Comparison of ENCODE assay signal across 28 cellular contexts in genomic region chr15:89743594-89743993, GRCh38. TPM values are rescaled to one million over a fixed set of nuclear protein-coding genes. Genes with fewer than 3 reads are reported as not detected.
DNase-seq lines count a peak whose midpoint lies in the region; ATAC-seq, FAIRE-seq and TF ChIP-seq lines count a peak whose summit lies in the region.
"Had no signal": no experiment of that assay in that cellular context is flagged by ENCODE, and none has a peak within 500 bp of the region (broad histone marks: within the 10 kb centered on the region; RNA-seq: fewer than 3 reads in every experiment).

No MANE protein-coding gene starts in this region.

- no peaks in the 10 kb centered on the region for H3K9me3 ChIP-seq in PC-3 (ENCODE audit: low read length)
- no peaks in the 10 kb centered on the region for H3K9me3 ChIP-seq in kidney (ENCODE audit: control insufficient read depth in 1 of 2, low read length in 2 of 2)
- H3K9me3 ChIP-seq: BE2C had no signal

- CTCF ChIA-PET in PC-3 (lab: Charles Lee), result no interaction called here

- no peak overlapping the region for H2AFZ ChIP-seq in PC-3 (ENCODE audit: low read length)
- H2AFZ ChIP-seq: GM23248 had no signal

- H3K9me2 ChIP-seq in PC-3 (replicated peaks; ENCODE audit: low read length), result no peaks in the 10 kb centered on the region

- FAIRE-seq in kidney (lab: Jason Lieb, UNC), result no peak
- FAIRE-seq: G401.6, GM12891, K562 had no signal

- H4K20me1 ChIP-seq in PC-3 (ENCODE audit: low read length), result no peaks in the 10 kb centered on the region

- intact Hi-C loops in PC-3 (cut with micrococcal nuclease), result loop anchor here (5.0 kb wide), 2 partner anchors 86 to 344 kb away; partner anchors contain the start of gene KIF7
- intact Hi-C loops in kidney (cut with DNase I), result no loop called here

- no peaks in the 10 kb centered on the region for H3F3A ChIP-seq in PC-3 (ENCODE audit: low read length, unreplicated experiment)

- H3K27ac ChIP-seq in PC-3 (ENCODE audit: low read length) (no peak overlapping the region), VCaP (peak overlapping the region; percentile 100), kidney (ENCODE audit: low read depth in 2 of 2, low read length in 2 of 2) (no peak overlapping the region)
- H3K27ac ChIP-seq: GM23248, HL-60 had no signal

- no TSS peak for BruUV-seq in PC-3 (replicated peaks; lab: Mats Ljungman, UMichigan)

- in situ Hi-C loops in GM13977 (cut with MboI; ENCODE audit: low pct_unique_long_range_greater_than_20kb, low sequenced_read_pairs, unreplicated experiment), result no loop called here

- H3K4me1 ChIP-seq in PC-3 (ENCODE audit: insufficient read depth, low read length) (peaks cover 22% of the 10 kb centered on the region), kidney (ENCODE audit: control insufficient read depth in 1 of 2, insufficient read depth in 1 of 2, low read depth in 1 of 2, low read length in 2 of 2) (peaks cover 0 to 3% of the 10 kb centered on the region in 2 donors)
- H3K4me1 ChIP-seq: BE2C had no signal

- H3K36me3 ChIP-seq in PC-3 (ENCODE audit: low read depth, low read length), result no peaks in the 10 kb centered on the region
- H3K36me3 ChIP-seq in kidney (ENCODE audit: control insufficient read depth in 1 of 2, insufficient read depth in 2 of 2, low read length in 2 of 2), result no peaks in the 10 kb centered on the region
- H3K36me3 ChIP-seq: BE2C had no signal

- TF ChIP-seq CTCF in GM13977 (IDR thresholded peaks at IDR 0.05; ENCODE audit: extremely low read depth, insufficient read depth, missing control alignments), result no peak
- no peak for TF ChIP-seq CTCF in PC-3 (conservative IDR thresholded peaks at IDR 0.05; ENCODE audit: low read depth, low read length)
- no peak for TF ChIP-seq CTCF in VCaP (conservative IDR thresholded peaks at IDR 0.05)
- TF ChIP-seq CTCF in kidney (IDR thresholded peaks at IDR 0.05; ENCODE audit: borderline replicate concordance, extremely low read depth, insufficient read depth), result no peak

- POLR2A ChIA-PET in PC-3 (lab: Charles Lee; ENCODE audit: unreplicated experiment), result no interaction called here

- H3K4me3 ChIP-seq in PC-3 (ENCODE audit: low read length) (no peak overlapping the region), kidney (ENCODE audit: low read length in 2 of 2) (no peak overlapping the region)
- H3K4me3 ChIP-seq: GM23248, K562 had no signal

- H3K27me3 ChIP-seq in PC-3 (ENCODE audit: low read length), result no peaks in the 10 kb centered on the region
- H3K27me3 ChIP-seq: BE2C had no signal

- ATAC-seq in PC-3, result no peak
- ATAC-seq in GM19397 (IDR thresholded peaks at IDR 0.05; ENCODE audit: unreplicated experiment), result no peak
- no peak for ATAC-seq in GM21529 (IDR thresholded peaks at IDR 0.05; ENCODE audit: unreplicated experiment)
- ATAC-seq: K562 had no signal

- H3K9ac ChIP-seq in PC-3 (ENCODE audit: low read length), result no peak overlapping the region
- H3K9ac ChIP-seq in kidney (ENCODE audit: low read length in 2 of 2), result no peak overlapping the region
- H3K9ac ChIP-seq: GM23248 had no signal

- H3K4me2 ChIP-seq in PC-3 (ENCODE audit: low read length), result no peak overlapping the region

- peak; percentile 10 for DNase-seq in GM13977 (ENCODE audit: low spot score)
- DNase-seq in PC-3, result peak; percentile 31
- peak; percentile 45 for DNase-seq in kidney
- DNase-seq in effector CD8-positive, alpha-beta T cell (lab: John Stamatoyannopoulos, UW), result no peak
- DNase-seq in HuH-7.5 (ENCODE audit: low spot score), result no peak
- DNase-seq: BE2C; C1 segment of cervical spinal cord; CD4-positive, CD25-positive, alpha-beta regulatory T cell; CD8-positive, alpha-beta memory T cell; COR-L47; DMS 273 treated with DMSO at 0.1 percent for 48 hours; DMS53; DND-41; EL; GM23248; HCEC 1CT; HFFc6; IMR-90 had no signal

- H3K79me2 ChIP-seq in PC-3 (ENCODE audit: low read length), result peaks cover 13% of the 10 kb centered on the region

RNA-seq across cellular contexts. Expression of gene MESP1, which starts 7.5 kb away (rescaled TPM):
- total RNA-seq in PC-3 (2014; rRNA removed) (32.9 and 49.4 TPM in 2 replicates), kidney (2.1 TPM)
- 6.0 TPM for polyA plus RNA-seq in kidney (ENCODE audit: insufficient read depth, low read depth, low replicate concordance)
- total RNA-seq: GM23248, H4 had no signal

RNA-seq across cellular contexts. Expression of gene MESP2, which starts 32.5 kb away (rescaled TPM):
- total RNA-seq in PC-3 (2014; rRNA removed), result 1.1 and 1.3 TPM in 2 replicates
- 0.47 TPM for total RNA-seq in kidney
- polyA plus RNA-seq in kidney (ENCODE audit: insufficient read depth, low read depth, low replicate concordance), result 0.24 TPM
- total RNA-seq: A172; CD4-positive, CD25-positive, alpha-beta regulatory T cell; CD8-positive, alpha-beta memory T cell; GM23248; H4; HT1080 had no signal
- polyA plus RNA-seq: CD4-positive, CD25-positive, alpha-beta regulatory T cell; CD8-positive, alpha-beta memory T cell; GM23248 had no signal

RNA-seq across cellular contexts. Expression of gene WDR93, which starts 53.0 kb away (rescaled TPM):
- total RNA-seq in PC-3 (2014; rRNA removed) (0.22 TPM in 1 of 2 replicates, not detected in the other), kidney (2.5 TPM)
- polyA plus RNA-seq in kidney (ENCODE audit: insufficient read depth, low read depth, low replicate concordance), result 1.2 TPM
- total RNA-seq: A172; CD4-positive, CD25-positive, alpha-beta regulatory T cell; CD8-positive, alpha-beta memory T cell; GM23248; HT1080; IMR-90; K562 had no signal
- polyA plus RNA-seq: CD4-positive, CD25-positive, alpha-beta regulatory T cell; IMR-90; K562 had no signal

RNA-seq across cellular contexts. Expression of gene PEX11A, which starts 53.0 kb away (rescaled TPM):
- total RNA-seq in PC-3 (2014; rRNA removed) (7.8 and 9.7 TPM in 2 replicates), kidney (7.7 TPM)
- polyA plus RNA-seq in kidney (ENCODE audit: insufficient read depth, low read depth, low replicate concordance), result 13.7 TPM
- total RNA-seq: K562 had no signal
- polyA plus RNA-seq: K562 had no signal

Comparison
In these comparisons a context has a peak if more than half of its experiments do, and no peak if none do; other contexts are left out.
1. DNase-seq: peak in GM13977 (single experiment), PC-3 (single experiment) and kidney (single experiment); none in effector CD8-positive, alpha-beta T cell (single experiment) and HuH-7.5 (single experiment).
2. RNA of gene MESP1, which starts 7.5 kb away (total RNA-seq): 32.9 to 49.4 TPM in PC-3; 2.1 TPM in kidney (single experiment); every median in the first group is over 10 times any median in the second.